ENCODE assay signal across 25 cellular contexts in genomic region chr11:45904309-45904915, GRCh38. TPM values are rescaled to one million over a fixed set of nuclear protein-coding genes. Genes with fewer than 3 reads are reported as not detected.
"Had no signal": no experiment of that assay in that cellular context is flagged by ENCODE, and none has a peak within 500 bp of the region (broad histone marks: within the 10 kb centered on the region; RNA-seq: fewer than 3 reads in every experiment).

No MANE protein-coding gene starts in this region.

- H3K9ac ChIP-seq: parathyroid adenoma had no signal

- H3K9me3 ChIP-seq: left ventricle myocardium inferior, right lobe of liver, tibial nerve had no signal

- H3K4me3 ChIP-seq: left ventricle myocardium inferior, right lobe of liver, skin epidermis, tibial nerve had no signal

- H3K27ac ChIP-seq: brain microvascular endothelial cell, foreskin keratinocyte, left ventricle myocardium inferior, parathyroid adenoma, right lobe of liver, skin epidermis had no signal

- H3K27ac Mint-ChIP-seq: activated CD8-positive, alpha-beta T cell treated with anti-CD3 and anti-CD28 coated beads, Interleukin-2, amount 10 ng/mL, durations not matched to agents 7 days and 5 days; activated naive CD4-positive, alpha-beta T cell treated with anti-CD3 and anti-CD28 coated beads, Interleukin-2, amount 50 U/mL, for 24 hours; activated T-helper 1 cell treated with anti-CD3 and anti-CD28 coated beads, Interleukin-12 subunit alpha, Interleukin-12 subunit beta, Interleukin-2, Interleukin-4 antibody, amounts not matched to agents 30 ng/mL and 10 ng/mL and 1 ng/mL, durations not matched to agents 14 hours and 24 hours and 36 hours; mesothelial cell of epicardium had no signal

- DNase-seq: activated CD4-positive, alpha-beta T cell treated with anti-CD3 and anti-CD28 coated beads for 1 hour; activated CD4-positive, alpha-beta T cell treated with anti-CD3 and anti-CD28 coated beads, Interleukin-2, amount 50 U/mL, for 1 hour; activated CD8-positive, alpha-beta T cell treated with anti-CD3 and anti-CD28 coated beads, Interleukin-2, amount 10 ng/mL, durations not matched to agents 7 days and 5 days; activated gamma-delta T cell treated with Interleukin-2 at 50 U/mL for 16 hours; brain microvascular endothelial cell; caudate nucleus; dermis blood vessel endothelial cell; effector memory CD4-positive, alpha-beta T cell; foreskin keratinocyte; immature natural killer cell; left ventricle myocardium inferior; natural killer cell; right lobe of liver; stimulated activated naive CD8-positive, alpha-beta T cell treated with anti-CD3 and anti-CD28 coated beads, Interleukin-15, Interleukin-2, amounts not matched to agents 100 U/mL and 50 U/mL, for 24 hours; T-helper 1 cell had no signal

- H3K4me1 ChIP-seq: foreskin keratinocyte, parathyroid adenoma had no signal

- H3K79me2 ChIP-seq: parathyroid adenoma had no signal

- H2AFZ ChIP-seq: parathyroid adenoma had no signal

- H3K4me3 Mint-ChIP-seq: activated CD8-positive, alpha-beta T cell treated with anti-CD3 and anti-CD28 coated beads, Interleukin-2, amount 10 ng/mL, durations not matched to agents 7 days and 5 days; activated naive CD4-positive, alpha-beta T cell treated with anti-CD3 and anti-CD28 coated beads, Interleukin-2, amount 50 U/mL, for 24 hours; activated T-helper 1 cell treated with anti-CD3 and anti-CD28 coated beads, Interleukin-12 subunit alpha, Interleukin-12 subunit beta, Interleukin-2, Interleukin-4 antibody, amounts not matched to agents 30 ng/mL and 10 ng/mL and 1 ng/mL, durations not matched to agents 14 hours and 24 hours and 36 hours; immature natural killer cell; mesothelial cell of epicardium; natural killer cell had no signal

- H3K27me3 ChIP-seq: brain microvascular endothelial cell, right lobe of liver, tibial nerve had no signal

- H3K9me3 Mint-ChIP-seq: activated naive CD4-positive, alpha-beta T cell treated with anti-CD3 and anti-CD28 coated beads, Interleukin-2, amount 50 U/mL, for 24 hours; activated T-helper 1 cell treated with anti-CD3 and anti-CD28 coated beads, Interleukin-12 subunit alpha, Interleukin-12 subunit beta, Interleukin-2, Interleukin-4 antibody, amounts not matched to agents 30 ng/mL and 10 ng/mL and 1 ng/mL, durations not matched to agents 14 hours and 24 hours and 36 hours; immature natural killer cell; mesothelial cell of epicardium; natural killer cell had no signal

- H3K36me3 Mint-ChIP-seq: activated naive CD4-positive, alpha-beta T cell treated with anti-CD3 and anti-CD28 coated beads, Interleukin-2, amount 50 U/mL, for 24 hours; immature natural killer cell; mesothelial cell of epicardium; natural killer cell had no signal

RNA-seq across cellular contexts. Expression of gene FREY1, which starts 2.7 kb away (rescaled TPM):
- total RNA-seq: kidney epithelial cell, left ventricle myocardium inferior had no signal
- polyA plus RNA-seq: aorta, immature natural killer cell had no signal

RNA-seq across cellular contexts. Expression of gene LARGE2, which starts 18.0 kb away (rescaled TPM):
- total RNA-seq: activated T-helper 1 cell treated with anti-CD3 and anti-CD28 coated beads, Interleukin-12 subunit alpha, Interleukin-12 subunit beta, Interleukin-2, Interleukin-4 antibody, amounts not matched to agents 30 ng/mL and 10 ng/mL and 1 ng/mL, durations not matched to agents 14 hours and 24 hours and 36 hours; dermis blood vessel endothelial cell; glomerular endothelial cell; left ventricle myocardium inferior; lung microvascular endothelial cell; tibial nerve had no signal
- polyA plus RNA-seq: aorta had no signal
